In the genomic region with DNA sequence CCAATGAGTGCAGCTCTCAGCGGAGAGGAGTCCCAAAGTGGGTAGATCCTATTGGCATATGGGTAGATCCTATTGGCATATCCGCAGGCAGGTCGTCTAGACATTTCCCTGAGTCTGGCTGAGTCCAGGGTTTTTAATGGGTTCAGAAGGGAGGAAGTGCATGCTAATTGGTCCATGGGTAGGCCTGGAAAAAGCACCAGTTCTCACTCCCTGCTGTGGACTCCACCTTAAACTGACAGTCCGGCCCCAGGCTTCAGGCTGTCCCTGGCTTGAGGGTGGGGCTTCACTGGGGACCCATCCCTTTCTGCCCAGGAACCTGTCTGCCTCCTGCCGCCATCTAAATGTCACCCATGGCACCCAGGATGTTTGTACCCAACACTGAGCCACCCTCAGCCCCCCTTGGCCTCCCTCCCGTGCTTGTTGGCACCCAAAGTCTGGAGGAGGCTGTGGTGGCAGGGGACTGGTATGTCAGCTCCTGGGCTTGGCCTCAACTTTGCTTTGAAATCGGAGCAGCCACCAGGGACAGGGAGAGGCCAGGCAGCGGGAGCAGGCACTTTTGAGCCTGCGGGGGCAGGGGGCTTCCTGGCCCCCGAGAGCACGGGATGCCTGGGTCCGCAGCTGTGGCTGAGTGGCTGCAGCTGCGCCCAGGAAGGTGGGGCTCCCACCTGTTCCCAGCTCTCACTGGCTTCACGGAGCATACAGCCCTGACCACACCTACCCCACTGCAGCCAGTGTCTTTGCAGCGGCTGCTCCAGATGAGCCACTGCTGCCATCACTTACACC, we compare ENCODE assay signal across 21 cellular contexts.
"Had no signal": no experiment of that assay in that cellular context is flagged by ENCODE, and none has a peak within 500 bp of the region (broad histone marks: within the 10 kb centered on the region; RNA-seq: fewer than 3 reads in every experiment).

No MANE protein-coding gene starts in this region.

- H3K4me2 ChIP-seq: SK-N-SH had no signal

- H3K36me3 ChIP-seq: MG63 had no signal

- H3K27me3 ChIP-seq: MG63 had no signal

- H3K9ac ChIP-seq: SK-N-SH had no signal

- DNase-seq: IMR-90; Karpas-422; KG1; MG63; NCI-H1092; NCI-H1105 treated with DMSO at 0.1 percent for 48 hours; NCI-H1417 treated with DMSO at 0.1 percent for 48 hours; NCI-H1694; NCI-H187 treated with DMSO at 0.1 percent for 48 hours; NCI-H2029 treated with DMSO at 0.1 percent for 48 hours; NCI-H2227 treated with DMSO at 0.1 percent for 48 hours; NCI-H524; NCI-H526 treated with DMSO at 0.1 percent for 48 hours; NK-92 treated with Interleukin-12 subunit alpha and Interleukin-12 subunit beta, amount 100 ng/mL, for 24 hours; PC-3; SIG-M5; SK-N-SH; SW 1271; T-cell had no signal

- H3K4me3 ChIP-seq: MG63 had no signal

- H3K9me3 ChIP-seq: MG63, SK-N-SH had no signal

- ATAC-seq: Panc1, PC-3, Right ventricle myocardium inferior, T-cell had no signal
